ENCODE assay signal across 6 cellular contexts in genomic region chr19:3834349-3835054, GRCh38. TPM values are rescaled to one million over a fixed set of nuclear protein-coding genes. Genes with fewer than 3 reads are reported as not detected.
"Had no signal": no experiment of that assay in that cellular context is flagged by ENCODE, and none has a peak within 500 bp of the region (broad histone marks: within the 10 kb centered on the region; RNA-seq: fewer than 3 reads in every experiment).

No MANE protein-coding gene starts in this region.

- H3K4me2 ChIP-seq: GM23338 had no signal

- H3K4me1 Mint-ChIP-seq: GM23338 had no signal

- H3K4me1 ChIP-seq: HAP-1 had no signal

- H3K27ac Mint-ChIP-seq: GM23338, HFFc6 had no signal

- H3K36me3 ChIP-seq: HAP-1 had no signal

- H2AFZ ChIP-seq: GM23338 had no signal

- DNase-seq: HFFc6, IMR-90 had no signal

- H3K4me3 ChIP-seq: GM23338, HAP-1, K562 had no signal

- H3K4me3 Mint-ChIP-seq: GM23338, HFFc6 had no signal

RNA-seq across cellular contexts. Expression of gene ZFR2, which starts 34.3 kb away (rescaled TPM):
- total RNA-seq: HFFc6, HT-29, IMR-90 had no signal

RNA-seq across cellular contexts. Expression of gene ATCAY, which starts 46.0 kb away (rescaled TPM):
- total RNA-seq: HFFc6, HT-29, K562 had no signal
- polyA plus RNA-seq: K562 had no signal

RNA-seq across cellular contexts. Expression of gene MATK, which starts 48.3 kb away (rescaled TPM):
- total RNA-seq: HFFc6, IMR-90 had no signal
- polyA plus RNA-seq: IMR-90 had no signal
